Comparison of ENCODE assay signal across 28 cellular contexts in the genomic region with DNA sequence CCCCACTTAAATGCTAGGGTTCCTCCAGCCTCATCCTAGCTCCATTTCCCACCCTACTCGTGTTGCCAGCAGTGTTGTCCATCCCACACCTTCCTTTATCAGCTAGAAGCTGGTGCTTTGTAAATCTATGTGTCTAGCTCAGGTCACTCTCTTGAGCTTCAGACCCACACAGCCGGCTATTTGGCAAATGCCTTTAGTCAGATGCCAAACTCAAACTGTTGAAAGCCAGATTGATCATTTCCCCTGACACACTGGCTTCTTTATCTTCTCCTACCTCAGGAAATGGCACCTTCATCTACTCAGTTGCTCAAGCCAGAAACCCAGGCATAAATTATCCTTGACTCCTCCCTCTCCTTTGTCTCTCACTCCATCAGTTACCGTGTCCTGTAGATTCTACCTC.
DNase-seq lines count a peak whose midpoint lies in the region; ATAC-seq, FAIRE-seq and TF ChIP-seq lines count a peak whose summit lies in the region.
"Had no signal": no experiment of that assay in that cellular context is flagged by ENCODE, and none has a peak within 500 bp of the region (broad histone marks: within the 10 kb centered on the region; RNA-seq: fewer than 3 reads in every experiment).

No MANE protein-coding gene starts in this region.

- no CpG with 5 or more reads among the region's 3 CpGs for WGBS in trophoblast cell (ENCODE audit: extremely low coverage, insufficient coverage, insufficient read length)

- peaks cover 13% of the 10 kb centered on the region for H3K9me2 ChIP-seq in GM23338 (ENCODE audit: insufficient read depth)

- H3K14ac ChIP-seq in trophoblast cell (ENCODE audit: low read length) = peak overlapping the region; percentile 17

- H3K79me2 ChIP-seq in GM23338 (replicated peaks; ENCODE audit: insufficient read depth) = no peaks in the 10 kb centered on the region
- peaks cover 3% of the 10 kb centered on the region for H3K79me2 ChIP-seq in trophoblast cell (ENCODE audit: control insufficient read depth, insufficient read depth, low read length, poor library complexity)

- no peaks in the 10 kb centered on the region for H3K36me3 Mint-ChIP-seq in GM23338 (ENCODE audit: low read depth)
- H3K36me3 Mint-ChIP-seq: CD8-positive, alpha-beta T cell had no signal

- no peak overlapping the region for H3K4ac ChIP-seq in trophoblast cell (ENCODE audit: low read depth, low read length)

- peak; percentile 18 for FAIRE-seq in bronchial epithelial cell (lab: Jason Lieb, UNC)
- FAIRE-seq: A549, D721Med, GM12878, GM12892, GM18507, GM19239 had no signal

- H3K4me1 Mint-ChIP-seq in GM23338 = peaks cover 6% of the 10 kb centered on the region
- H3K4me1 Mint-ChIP-seq: B cell had no signal

- H2BK120ac ChIP-seq in trophoblast cell (ENCODE audit: insufficient read depth, low read length, poor library complexity) = peak overlapping the region; percentile 26

- no peaks in the 10 kb centered on the region for H4K20me1 ChIP-seq in GM23338 (replicated peaks; ENCODE audit: insufficient read depth)
- H4K20me1 ChIP-seq: BLaER1 treated with 17β-estradiol and CSF1 and Interleukin-3, amounts not matched to agents 10 nM and 100 nM had no signal

- DNase-seq in GM23338 (ENCODE audit: low spot score) = no peak
- DNase-seq in NCI-H226 = peak; percentile 93
- DNase-seq in bronchial epithelial cell (ENCODE audit: low read depth) = no peak
- no peak for DNase-seq in trophoblast cell
- DNase-seq in DMS153 (lab: John Stamatoyannopoulos, UW) = no peak
- DNase-seq in hippocampal formation (lab: John Stamatoyannopoulos, UW) = no peak
- no peak for DNase-seq in Right ventricle myocardium superior
- DNase-seq: AML-193; Caco-2; Calu3; CD4-positive, alpha-beta T cell; CD8-positive, alpha-beta T cell; DMS53; DMS79; DND-41; EL; GDM1 had no signal

- H3K18ac ChIP-seq in trophoblast cell (ENCODE audit: low read length) = no peak overlapping the region

- no peaks in the 10 kb centered on the region for H3F3A ChIP-seq in GM23338 (replicated peaks; ENCODE audit: low read depth)

- H4K8ac ChIP-seq in trophoblast cell (ENCODE audit: low read depth, low read length) = no peak overlapping the region

- intact Hi-C loops in Right ventricle myocardium superior (cut with DNase I) = no loop called here

- no peak overlapping the region for H3K23ac ChIP-seq in trophoblast cell (ENCODE audit: low read length)

- H3K4me1 ChIP-seq in GM23338 (ENCODE audit: insufficient read depth) (no peaks in the 10 kb centered on the region), trophoblast cell (ENCODE audit: control insufficient read depth in 1 of 2, insufficient read depth in 2 of 2, low read length in 2 of 2) (peaks cover 24 to 26% of the 10 kb centered on the region in 2 experiments)
- H3K4me1 ChIP-seq: Caco-2 had no signal

- H3K27me3 Mint-ChIP-seq in GM23338 (ENCODE audit: insufficient read depth, low read depth, poor library complexity) = peaks cover 2% of the 10 kb centered on the region

- H4K12ac ChIP-seq in trophoblast cell (ENCODE audit: low read depth, low read length) = no peak overlapping the region

- H3K36me3 ChIP-seq in GM23338 (ENCODE audit: insufficient read depth) (no peaks in the 10 kb centered on the region), bronchial epithelial cell (ENCODE audit: control insufficient read depth, insufficient read depth, low read length) (no peaks in the 10 kb centered on the region), trophoblast cell (ENCODE audit: control insufficient read depth in 1 of 2, insufficient read depth in 2 of 2, low read length in 2 of 2) (no peaks in the 10 kb centered on the region)
- H3K36me3 ChIP-seq: BLaER1 treated with 17β-estradiol and CSF1 and Interleukin-3, amounts not matched to agents 10 nM and 100 nM had no signal

- H3K27me3 ChIP-seq in GM23338 (ENCODE audit: insufficient read depth) (no peaks in the 10 kb centered on the region), bronchial epithelial cell (ENCODE audit: control insufficient read depth, insufficient read depth, low read length) (no peaks in the 10 kb centered on the region), trophoblast cell (ENCODE audit: insufficient read depth, low read length) (no peaks in the 10 kb centered on the region)
- H3K27me3 ChIP-seq: BLaER1 treated with 17β-estradiol and CSF1 and Interleukin-3, amounts not matched to agents 10 nM and 100 nM had no signal

- peak overlapping the region; percentile 23 for H2AK5ac ChIP-seq in trophoblast cell (ENCODE audit: low read length)

- no peak overlapping the region for H3K4me3 Mint-ChIP-seq in GM23338
- H3K4me3 Mint-ChIP-seq: B cell; CD4-positive, alpha-beta T cell; CD8-positive, alpha-beta T cell had no signal

- H2BK5ac ChIP-seq in trophoblast cell (ENCODE audit: low read depth, low read length, poor library complexity) = peak overlapping the region; percentile 47

- H2AFZ ChIP-seq in GM23338 (0 out of 2 replicates have a peak overlapping the region, but pooled peaks have one; percentile 23), trophoblast cell (ENCODE audit: insufficient read depth, low read length, poor library complexity) (no peak overlapping the region)

- H3K4me3 ChIP-seq in GM23338 (no peak overlapping the region), bronchial epithelial cell (ENCODE audit: low read depth, low read length) (no peak overlapping the region), trophoblast cell (ENCODE audit: low read depth, low read length) (no peak overlapping the region)
- H3K4me3 ChIP-seq: A549; BLaER1 treated with 17β-estradiol and CSF1 and Interleukin-3, amounts not matched to agents 10 nM and 100 nM; GM12878 had no signal

- H3K27ac ChIP-seq in GM23338 (ENCODE audit: low read depth) = no peak overlapping the region
- H3K27ac ChIP-seq in trophoblast cell (ENCODE audit: low read depth, low read length) = no peak overlapping the region
- H3K27ac ChIP-seq: 22Rv1; A549; BLaER1 treated with 17β-estradiol and CSF1 and Interleukin-3, amounts not matched to agents 10 nM and 100 nM; C4-2B had no signal

- ATAC-seq in GM23338 (no peak), GM18861 (IDR thresholded peaks at IDR 0.05; ENCODE audit: unreplicated experiment) (no peak), Right ventricle myocardium superior (ENCODE audit: poor library complexity) (no peak)
- ATAC-seq: A549; CD8-positive, alpha-beta T cell; GM12878 had no signal

- H3K4me2 ChIP-seq in GM23338 (no peak overlapping the region), trophoblast cell (ENCODE audit: low read length) (no peak overlapping the region)
- H3K4me2 ChIP-seq: A549; BLaER1 treated with 17β-estradiol and CSF1 and Interleukin-3, amounts not matched to agents 10 nM and 100 nM had no signal

- H3K9me3 ChIP-seq in trophoblast cell (ENCODE audit: insufficient read depth, low read depth, low read length) = no peaks in the 10 kb centered on the region
- H3K9me3 ChIP-seq: A549; BLaER1 treated with 17β-estradiol and CSF1 and Interleukin-3, amounts not matched to agents 10 nM and 100 nM; Caco-2 had no signal

- peak overlapping the region; percentile 72 for H2BK12ac ChIP-seq in trophoblast cell (ENCODE audit: low read length)

- H3K79me1 ChIP-seq in trophoblast cell (ENCODE audit: low read length) = peaks cover 43% of the 10 kb centered on the region

- H3K9me3 Mint-ChIP-seq in GM23338 = no peaks in the 10 kb centered on the region
- H3K9me3 Mint-ChIP-seq: CD4-positive, alpha-beta T cell; CD8-positive, alpha-beta T cell had no signal

- H4K91ac ChIP-seq in trophoblast cell (ENCODE audit: low read depth, low read length) = peak overlapping the region; percentile 21

- H3K9ac ChIP-seq in trophoblast cell (ENCODE audit: low read length) = no peak overlapping the region
- H3K9ac ChIP-seq: BLaER1 treated with 17β-estradiol and CSF1 and Interleukin-3, amounts not matched to agents 10 nM and 100 nM had no signal

- TF ChIP-seq CTCF in GM23338 (conservative IDR thresholded peaks at IDR 0.05; ENCODE audit: low read depth in 2 of 2) (no peak), bronchial epithelial cell (IDR thresholded peaks at IDR 0.05; ENCODE audit: insufficient read depth, low read length, severe bottlenecking) (no peak)

- H3K27ac Mint-ChIP-seq in GM23338 = no peak overlapping the region
- H3K27ac Mint-ChIP-seq: B cell; CD4-positive, alpha-beta T cell; CD8-positive, alpha-beta T cell had no signal
